24 cellular contexts compared by ENCODE assay signal in the genomic region with DNA sequence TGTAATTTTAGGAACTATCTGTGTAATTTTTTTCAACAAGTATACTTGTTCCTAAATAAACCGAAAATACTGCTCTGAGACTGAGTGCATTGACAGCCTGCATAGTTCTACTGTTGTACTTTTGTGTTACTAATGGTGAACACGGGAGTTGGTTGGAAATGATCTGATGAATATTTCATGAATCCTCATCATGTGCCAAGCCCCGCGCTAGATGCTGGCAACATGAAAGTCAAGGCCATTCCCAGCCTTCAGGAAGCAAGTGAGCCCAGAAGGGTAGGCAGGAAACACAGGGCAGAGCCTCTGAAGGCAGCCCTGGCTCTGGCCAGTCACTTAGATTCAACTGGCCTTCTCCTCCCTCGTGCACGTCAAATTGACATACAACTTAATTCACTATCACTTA.
"Had no signal": no experiment of that assay in that cellular context is flagged by ENCODE, and none has a peak within 500 bp of the region (broad histone marks: within the 10 kb centered on the region; RNA-seq: fewer than 3 reads in every experiment).

No MANE protein-coding gene starts in this region.

- H3K27ac ChIP-seq: brain microvascular endothelial cell, gastrocnemius medialis, parathyroid adenoma, sigmoid colon, stomach, suprapubic skin had no signal

- H2AFZ ChIP-seq: parathyroid adenoma had no signal

- H3K27ac Mint-ChIP-seq: activated naive CD4-positive, alpha-beta T cell treated with anti-CD3 and anti-CD28 coated beads, Interleukin-2, amount 50 U/mL, for 72 hours; dendritic cell treated with granulocyte-macrophage colony-stimulating factor and Interleukin-4, amounts not matched to agents 40 ng/mL and 50 ng/mL, for 4 days; nephron progenitor cell; stimulated activated memory B cell treated with anti-CD40 and anti-IgM and Interleukin-4, amounts not matched to agents 10 μg/mL and 1 μg/mL and 100 μg/mL, for 72 hours; T-cell; T-helper 2 cell treated with Interferon-gamma antibody and Interleukin-4, amounts not matched to agents 5 μg/mL and 100 μg/mL, for 36 hours; type B pancreatic cell had no signal

- H3K4me1 ChIP-seq: sigmoid colon, stomach, suprapubic skin had no signal

- H3K4me3 ChIP-seq: gastrocnemius medialis, mucosa of descending colon, sigmoid colon, smooth muscle cell, stomach, suprapubic skin had no signal

- H3K9ac ChIP-seq: parathyroid adenoma had no signal

- H3K4me3 Mint-ChIP-seq: dendritic cell treated with granulocyte-macrophage colony-stimulating factor and Interleukin-4, amounts not matched to agents 40 ng/mL and 50 ng/mL, for 4 days; nephron progenitor cell; stimulated activated memory B cell treated with anti-CD40 and anti-IgM and Interleukin-4, amounts not matched to agents 10 μg/mL and 1 μg/mL and 100 μg/mL, for 72 hours; T-cell; T-helper 2 cell treated with Interferon-gamma antibody and Interleukin-4, amounts not matched to agents 5 μg/mL and 100 μg/mL, for 36 hours; type B pancreatic cell had no signal

- DNase-seq: activated gamma-delta T cell treated with Interleukin-2 at 50 U/mL for 16 hours; activated T-cell treated with anti-CD3 and anti-CD28 coated beads, Interleukin-2, amount 50 U/mL, for 1 hour; aorta; brain microvascular endothelial cell; effector CD4-positive, alpha-beta T cell; gastrocnemius medialis; left ventricle myocardium superior; mammary epithelial cell; mucosa of descending colon; nephron progenitor cell; retina; sigmoid colon; stimulated activated CD4-positive, alpha-beta T cell treated with anti-CD3 and anti-CD28 coated beads, Interleukin-15, amount 100 ng/mL, for 24 hours; stomach; T-cell had no signal

- H3K36me3 ChIP-seq: brain microvascular endothelial cell, gastrocnemius medialis, suprapubic skin had no signal

- H3K9me3 ChIP-seq: gastrocnemius medialis, sigmoid colon, stomach, suprapubic skin had no signal

- H3K27me3 Mint-ChIP-seq: dendritic cell treated with granulocyte-macrophage colony-stimulating factor and Interleukin-4, amounts not matched to agents 40 ng/mL and 50 ng/mL, for 4 days; stimulated activated memory B cell treated with anti-CD40 and anti-IgM and Interleukin-4, amounts not matched to agents 10 μg/mL and 1 μg/mL and 100 μg/mL, for 72 hours; T-cell; type B pancreatic cell had no signal

- H3K4me2 ChIP-seq: smooth muscle cell had no signal

- H3K27me3 ChIP-seq: brain microvascular endothelial cell, gastrocnemius medialis, sigmoid colon, stomach, suprapubic skin had no signal

- ATAC-seq: activated naive CD4-positive, alpha-beta T cell treated with anti-CD3 and anti-CD28 coated beads, Interleukin-2, amount 50 U/mL, for 72 hours; esophagus mucosa; gastrocnemius medialis; left ventricle myocardium superior; mucosa of descending colon; stimulated activated memory B cell treated with anti-CD40 and anti-IgM and Interleukin-4, amounts not matched to agents 10 μg/mL and 1 μg/mL and 100 μg/mL, for 72 hours; T-cell had no signal
